8 cellular contexts compared by ENCODE assay signal in the genomic region with DNA sequence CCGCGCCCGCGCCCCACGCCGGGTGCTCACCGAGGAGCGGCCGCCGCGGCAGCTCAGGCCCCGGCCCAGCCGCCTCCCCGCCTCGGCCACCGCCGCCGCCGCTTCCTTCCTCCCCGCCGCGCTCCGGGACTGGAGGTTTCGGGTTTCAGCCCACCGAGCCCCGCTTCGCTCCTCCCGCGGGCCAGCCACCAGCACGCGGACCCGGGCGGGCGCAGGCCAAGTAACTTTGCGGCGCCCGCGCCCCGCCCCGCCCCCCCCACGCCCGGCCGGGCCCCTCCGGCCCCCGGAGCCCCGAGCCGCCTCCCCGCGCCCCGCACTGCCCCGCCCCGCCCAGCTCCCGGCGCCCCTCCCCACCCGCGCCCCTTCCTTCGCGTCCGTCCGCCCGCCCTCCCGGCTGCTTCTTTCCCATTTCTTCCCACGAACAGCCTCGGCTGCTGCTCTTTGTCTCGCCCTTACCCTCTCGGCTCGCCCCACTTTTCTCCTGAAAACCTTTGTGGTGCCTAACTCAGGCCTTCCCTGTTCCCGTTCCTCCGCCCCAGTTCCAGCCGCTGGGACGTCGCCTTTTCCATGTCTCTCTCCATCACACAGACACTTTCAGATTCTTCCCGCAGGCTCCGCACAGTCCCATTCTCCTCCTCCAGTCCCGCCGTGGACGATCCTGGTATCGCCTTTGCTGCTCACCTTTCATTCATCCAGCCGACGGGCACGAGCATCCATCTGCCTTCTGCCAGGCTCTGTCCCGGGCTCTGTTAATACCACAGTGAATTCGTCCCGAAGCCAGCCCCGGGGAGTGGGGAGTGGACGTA. TPM values are rescaled to one million over a fixed set of nuclear protein-coding genes. Genes with fewer than 3 reads are reported as not detected.
DNase-seq lines count a peak whose midpoint lies in the region; ATAC-seq, FAIRE-seq and TF ChIP-seq lines count a peak whose summit lies in the region.

A gene with protein sequence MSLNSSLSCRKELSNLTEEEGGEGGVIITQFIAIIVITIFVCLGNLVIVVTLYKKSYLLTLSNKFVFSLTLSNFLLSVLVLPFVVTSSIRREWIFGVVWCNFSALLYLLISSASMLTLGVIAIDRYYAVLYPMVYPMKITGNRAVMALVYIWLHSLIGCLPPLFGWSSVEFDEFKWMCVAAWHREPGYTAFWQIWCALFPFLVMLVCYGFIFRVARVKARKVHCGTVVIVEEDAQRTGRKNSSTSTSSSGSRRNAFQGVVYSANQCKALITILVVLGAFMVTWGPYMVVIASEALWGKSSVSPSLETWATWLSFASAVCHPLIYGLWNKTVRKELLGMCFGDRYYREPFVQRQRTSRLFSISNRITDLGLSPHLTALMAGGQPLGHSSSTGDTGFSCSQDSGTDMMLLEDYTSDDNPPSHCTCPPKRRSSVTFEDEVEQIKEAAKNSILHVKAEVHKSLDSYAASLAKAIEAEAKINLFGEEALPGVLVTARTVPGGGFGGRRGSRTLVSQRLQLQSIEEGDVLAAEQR (minus strand): TSS at position 222 of the 806 bp plus-strand sequence. CDS start 32,080 bp downstream, outside the sequence.

- no peaks in the 10 kb centered on the region for H3K9me1 ChIP-seq in keratinocyte (ENCODE audit: control insufficient read depth, extremely low read depth, insufficient read depth, low read length)

- peaks cover 27% of the 10 kb centered on the region for H3K27me3 ChIP-seq in HUES6 (ENCODE audit: control insufficient read depth, insufficient read depth, low read length)
- no peaks in the 10 kb centered on the region for H3K27me3 ChIP-seq in keratinocyte (ENCODE audit: control insufficient read depth, extremely low read depth, insufficient read depth, low read length)
- peaks cover 0 to 2% of the 10 kb centered on the region in 2 donors for H3K27me3 ChIP-seq in small intestine (ENCODE audit: control insufficient read depth in 2 of 2, insufficient read depth in 2 of 2, low read length in 2 of 2)

- H3K4me1 ChIP-seq in HUES6 (ENCODE audit: control insufficient read depth, insufficient read depth, low read length), result peaks cover 14% of the 10 kb centered on the region
- peaks cover 15% of the 10 kb centered on the region for H3K4me1 ChIP-seq in keratinocyte (ENCODE audit: control insufficient read depth, extremely low read depth, insufficient read depth, low read length)
- peaks cover 0 to 7% of the 10 kb centered on the region in 2 donors for H3K4me1 ChIP-seq in small intestine (ENCODE audit: control insufficient read depth in 2 of 2, insufficient read depth in 1 of 2, low read depth in 1 of 2, low read length in 1 of 2)

- FAIRE-seq in keratinocyte (lab: Jason Lieb, UNC) (no peak), small intestine (lab: Jason Lieb, UNC) (no peak)

- peak within 1 kb of the TSS; percentile 96 for H2AFZ ChIP-seq in keratinocyte (ENCODE audit: control insufficient read depth, low read length)

- DNase-seq in G401 (ENCODE audit: low spot score), result peak; percentile 60
- peak; percentile 30 for DNase-seq in choroid plexus epithelial cell (ENCODE audit: low read depth)
- no peak for DNase-seq in keratinocyte (ENCODE audit: low read depth, low spot score)
- DNase-seq in small intestine, result peak; percentile 41
- DNase-seq in middle frontal gyrus (ENCODE audit: extremely low spot score, low spot score), result no peak

- no peak for ATAC-seq in GM21528 (IDR thresholded peaks at IDR 0.05; ENCODE audit: low FRiP score, unreplicated experiment)

- H3K4me1 Mint-ChIP-seq in T-helper 1 cell treated with Interleukin-12 subunit alpha and Interleukin-12 subunit beta and Interleukin-4 antibody, amounts not matched to agents 30 μg/mL and 1 μg/mL, for 36 hours (ENCODE audit: low read depth), result peaks cover 8% of the 10 kb centered on the region

- H3K4me3 Mint-ChIP-seq in T-helper 1 cell treated with Interleukin-12 subunit alpha and Interleukin-12 subunit beta and Interleukin-4 antibody, amounts not matched to agents 30 μg/mL and 1 μg/mL, for 36 hours, result peak within 1 kb of the TSS; percentile 85

- H3K9me3 Mint-ChIP-seq in T-helper 1 cell treated with Interleukin-12 subunit alpha and Interleukin-12 subunit beta and Interleukin-4 antibody, amounts not matched to agents 30 μg/mL and 1 μg/mL, for 36 hours, result no peaks in the 10 kb centered on the region

- WGBS in small intestine, 3 donors, result 1 to 3% (median 2%) methylated on average over 27 to 86 of the region's 86 CpGs

- peaks cover 3% of the 10 kb centered on the region for H3K36me3 Mint-ChIP-seq in T-helper 1 cell treated with Interleukin-12 subunit alpha and Interleukin-12 subunit beta and Interleukin-4 antibody, amounts not matched to agents 30 μg/mL and 1 μg/mL, for 36 hours (ENCODE audit: low read depth)

- H3K4me3 ChIP-seq in HUES6 (ENCODE audit: low read depth, low read length) (peak within 1 kb of the TSS; percentile 77), choroid plexus epithelial cell (ENCODE audit: low read depth, low read length) (peak within 1 kb of the TSS; percentile 68), keratinocyte (ENCODE audit: control insufficient read depth in 2 of 3, extremely low read depth in 1 of 3, insufficient read depth in 2 of 3, low read depth in 1 of 3, low read length in 3 of 3) (peak within 1 kb of the TSS; percentile 57 to 85 (median 81)), small intestine (ENCODE audit: low read depth in 1 of 2, low read length in 2 of 2) (peak within 1 kb of the TSS; percentile 62 to 66)

- H3K27me3 Mint-ChIP-seq in T-helper 1 cell treated with Interleukin-12 subunit alpha and Interleukin-12 subunit beta and Interleukin-4 antibody, amounts not matched to agents 30 μg/mL and 1 μg/mL, for 36 hours (ENCODE audit: low read depth), result peaks cover 60% of the 10 kb centered on the region

- H3K27ac ChIP-seq in HUES6 (ENCODE audit: low read depth, low read length), result no peak within 1 kb of the TSS
- no peak within 1 kb of the TSS for H3K27ac ChIP-seq in keratinocyte (ENCODE audit: control insufficient read depth, insufficient read depth, low read length)
- peak within 1 kb of the TSS in 1 of 2 donors; percentile 39 for H3K27ac ChIP-seq in small intestine (ENCODE audit: low read depth in 1 of 2, low read length in 1 of 2)

- in situ Hi-C loops in G401 (cut with HindIII; ENCODE audit: low sequenced_read_pairs), result no loop called here

- H3K4me2 ChIP-seq in keratinocyte (ENCODE audit: control insufficient read depth, extremely low read depth, insufficient read depth, low read depth, low read length), result peak within 1 kb of the TSS; percentile 99

- no peaks in the 10 kb centered on the region for H3K79me2 ChIP-seq in keratinocyte (ENCODE audit: control insufficient read depth, insufficient read depth, low read length)

- H4K20me1 ChIP-seq in keratinocyte (ENCODE audit: control insufficient read depth, extremely low read depth, insufficient read depth, low read length), result no peaks in the 10 kb centered on the region

- H3K36me3 ChIP-seq in HUES6 (ENCODE audit: control insufficient read depth, insufficient read depth, low read length) (no peaks in the 10 kb centered on the region), keratinocyte (ENCODE audit: control insufficient read depth in 2 of 2, extremely low read depth in 1 of 2, insufficient read depth in 2 of 2, low read length in 2 of 2) (no peaks in the 10 kb centered on the region), small intestine (ENCODE audit: control insufficient read depth in 2 of 2, insufficient read depth in 2 of 2, low read length in 2 of 2) (no peaks in the 10 kb centered on the region)

- peak within 1 kb of the TSS; percentile 57 for H3K9ac ChIP-seq in HUES6 (ENCODE audit: low read length)
- H3K9ac ChIP-seq in keratinocyte (ENCODE audit: control insufficient read depth, extremely low read depth, insufficient read depth, low read length), result peak within 1 kb of the TSS; percentile 67

- TF ChIP-seq CTCF in choroid plexus epithelial cell (conservative IDR thresholded peaks at IDR 0.05; ENCODE audit: low read depth, low read length) (no peak), keratinocyte (optimal IDR thresholded peaks at IDR 0.05 in 1 of 3, IDR thresholded peaks at IDR 0.05 in 1 of 3, conservative IDR thresholded peaks at IDR 0.05 in 1 of 3; ENCODE audit: extremely low read depth in 1 of 3, insufficient read depth in 2 of 3, low read length in 3 of 3) (no peak)

- H3K27ac Mint-ChIP-seq in T-helper 1 cell treated with Interleukin-12 subunit alpha and Interleukin-12 subunit beta and Interleukin-4 antibody, amounts not matched to agents 30 μg/mL and 1 μg/mL, for 36 hours, result peak within 1 kb of the TSS; percentile 39

- H3K9me3 ChIP-seq in HUES6 (ENCODE audit: control insufficient read depth, insufficient read depth, low read depth, low read length), result no peaks in the 10 kb centered on the region
- no peaks in the 10 kb centered on the region for H3K9me3 ChIP-seq in keratinocyte (ENCODE audit: control insufficient read depth, low read depth, low read length)
- H3K9me3 ChIP-seq in small intestine (ENCODE audit: control insufficient read depth, low read depth), result no peaks in the 10 kb centered on the region

- dilution Hi-C loops in keratinocyte (cut with MboI; ENCODE audit: extremely low pct_ligation_motif_present, low sequenced_read_pairs), result no loop called here

RNA-seq across cellular contexts. Expression of the gene that starts here (rescaled TPM):
- 5.6 and 10.1 TPM in 2 replicates for total RNA-seq in G401 (2014; rRNA removed; shearing (Covaris generic))
- polyA plus RNA-seq in keratinocyte (7.8 to 11.6 TPM (median 9.1 TPM) in 3 replicates), small intestine (1 to 10 TPM in 1 of 3 donors, under 1 TPM in 2; under 0.01 to 3.3 (median 0.54) TPM)
- 1.8 TPM for polyA plus RNA-seq in keratinocyte (2011; ENCODE audit: low read depth)
- 7.9 and 9.2 TPM in 2 replicates for polyA plus RNA-seq in keratinocyte (2011; cell fraction: cytosol; rRNA removed)
- polyA plus RNA-seq in keratinocyte (2011; cell fraction: nucleus; rRNA removed), result 15.0 and 18.0 TPM in 2 replicates
- polyA plus RNA-seq in keratinocyte (2012; ENCODE audit: low replicate concordance), result 2.7 and 10.2 TPM in 2 replicates
- polyA minus RNA-seq in keratinocyte, result 25.9 to 76.1 TPM (median 26.9 TPM) in 3 replicates
- polyA minus RNA-seq in keratinocyte (2011; cell fraction: cytosol; rRNA and poly(A)+ RNA removed), result 15.5 TPM
- 10.8 and 21.3 TPM in 2 replicates for polyA minus RNA-seq in keratinocyte (2011; cell fraction: nucleus; rRNA and poly(A)+ RNA removed)

Comparison
In these comparisons a context has a peak if more than half of its experiments do, and no peak if none do; other contexts are left out.
1. DNase-seq: peak in G401 (single experiment), choroid plexus epithelial cell (single experiment) and small intestine (single experiment); none in keratinocyte (single experiment) and middle frontal gyrus (single experiment).
2. Peak in every context shown above with its lines, with median percentiles within 50 percentile points of each other: H3K4me3 ChIP-seq.